In the genomic region with DNA sequence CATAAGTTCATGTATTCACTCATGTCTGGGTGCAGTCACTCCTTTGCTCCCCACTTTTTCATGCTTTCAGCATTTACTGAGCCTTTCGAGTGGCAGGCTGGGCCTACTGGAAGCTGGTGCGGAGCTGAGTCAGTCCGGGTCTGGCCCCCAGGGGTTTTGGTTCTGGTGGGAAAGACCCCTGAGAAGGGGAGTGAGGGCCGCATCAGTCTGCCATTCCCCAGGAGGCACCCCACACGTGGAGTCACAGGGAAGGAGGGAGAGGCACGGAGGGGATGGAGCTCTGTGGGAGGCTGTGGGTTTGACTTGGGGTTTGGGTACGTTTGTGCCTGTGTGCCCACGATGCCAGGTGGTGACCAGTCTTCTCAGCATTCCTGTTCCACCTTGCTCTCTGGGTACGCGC, we compare ENCODE assay signal across 21 cellular contexts.
"Had no signal": no experiment of that assay in that cellular context is flagged by ENCODE, and none has a peak within 500 bp of the region (broad histone marks: within the 10 kb centered on the region; RNA-seq: fewer than 3 reads in every experiment).

No MANE protein-coding gene starts in this region.

- H3K9me3 ChIP-seq: testis, upper lobe of left lung had no signal

- H3K4me3 Mint-ChIP-seq: activated T-helper 1 cell treated with anti-CD3 and anti-CD28 coated beads, Interleukin-12 subunit alpha, Interleukin-12 subunit beta, Interleukin-2, Interleukin-4 antibody, amounts not matched to agents 30 ng/mL and 10 ng/mL and 1 ng/mL, durations not matched to agents 14 hours and 24 hours and 36 hours; dendritic cell treated with granulocyte-macrophage colony-stimulating factor and Interleukin-4, amounts not matched to agents 40 ng/mL and 50 ng/mL, for 4 days; naive thymus-derived CD8-positive, alpha-beta T cell; T-helper 1 cell treated with Interleukin-12 subunit alpha and Interleukin-12 subunit beta and Interleukin-4 antibody, amounts not matched to agents 30 μg/mL and 1 μg/mL, for 36 hours had no signal

- ATAC-seq: activated CD4-positive, CD25-positive, alpha-beta regulatory T cell treated with anti-CD3 and anti-CD28 coated beads, Interleukin-2, amount 50 U/mL, for 24 hours; left cardiac atrium; naive thymus-derived CD8-positive, alpha-beta T cell; stimulated activated naive CD8-positive, alpha-beta T cell treated with anti-CD3 and anti-CD28 coated beads, Interleukin-15, Interleukin-2, amounts not matched to agents 100 U/mL and 50 U/mL, for 24 hours had no signal

- H3K27ac Mint-ChIP-seq: activated T-helper 1 cell treated with anti-CD3 and anti-CD28 coated beads, Interleukin-12 subunit alpha, Interleukin-12 subunit beta, Interleukin-2, Interleukin-4 antibody, amounts not matched to agents 30 ng/mL and 10 ng/mL and 1 ng/mL, durations not matched to agents 14 hours and 24 hours and 36 hours; dendritic cell treated with granulocyte-macrophage colony-stimulating factor and Interleukin-4, amounts not matched to agents 40 ng/mL and 50 ng/mL, for 4 days; naive thymus-derived CD8-positive, alpha-beta T cell; T-helper 1 cell treated with Interleukin-12 subunit alpha and Interleukin-12 subunit beta and Interleukin-4 antibody, amounts not matched to agents 30 μg/mL and 1 μg/mL, for 36 hours had no signal

- H3K36me3 Mint-ChIP-seq: naive thymus-derived CD8-positive, alpha-beta T cell had no signal

- DNase-seq: activated CD4-positive, alpha-beta T cell treated with anti-CD3 and anti-CD28 coated beads for 48 hours; activated CD4-positive, alpha-beta T cell treated with anti-CD3 and anti-CD28 coated beads, Interleukin-2, amount 50 U/mL, for 48 hours; activated CD8-positive, alpha-beta memory T cell treated with anti-CD3 and anti-CD28 coated beads for 24 hours; activated gamma-delta T cell; activated naive CD4-positive, alpha-beta T cell treated with anti-CD3 and anti-CD28 coated beads, Interleukin-2, amount 50 U/mL, for 16 hours; activated T-cell treated with anti-CD3 and anti-CD28 coated beads, Interleukin-2, amount 50 U/mL, for 1 hour; amniotic stem cell; brain microvascular endothelial cell; left cardiac atrium; naive thymus-derived CD8-positive, alpha-beta T cell; stimulated activated CD4-positive, alpha-beta T cell treated with anti-CD3 and anti-CD28 coated beads, Interleukin-4, amount 100 ng/mL, for 1 hour; stimulated activated naive CD8-positive, alpha-beta T cell treated with anti-CD3 and anti-CD28 coated beads, Interleukin-15, Interleukin-2, amounts not matched to agents 100 U/mL and 50 U/mL, for 24 hours; SW 1271; T-helper 9 cell had no signal

- H3K4me1 ChIP-seq: testis, upper lobe of left lung had no signal

- H3K36me3 ChIP-seq: brain microvascular endothelial cell had no signal

- H3K4me3 ChIP-seq: upper lobe of left lung had no signal

- H3K9me3 Mint-ChIP-seq: activated T-helper 1 cell treated with anti-CD3 and anti-CD28 coated beads, Interleukin-12 subunit alpha, Interleukin-12 subunit beta, Interleukin-2, Interleukin-4 antibody, amounts not matched to agents 30 ng/mL and 10 ng/mL and 1 ng/mL, durations not matched to agents 14 hours and 24 hours and 36 hours; dendritic cell treated with granulocyte-macrophage colony-stimulating factor and Interleukin-4, amounts not matched to agents 40 ng/mL and 50 ng/mL, for 4 days; naive thymus-derived CD8-positive, alpha-beta T cell; T-helper 1 cell treated with Interleukin-12 subunit alpha and Interleukin-12 subunit beta and Interleukin-4 antibody, amounts not matched to agents 30 μg/mL and 1 μg/mL, for 36 hours had no signal

- H3K4me1 Mint-ChIP-seq: naive thymus-derived CD8-positive, alpha-beta T cell had no signal

- H3K27me3 ChIP-seq: brain microvascular endothelial cell, testis, upper lobe of left lung had no signal

- H3K27ac ChIP-seq: brain microvascular endothelial cell, upper lobe of left lung, VCaP had no signal

- H3K27me3 Mint-ChIP-seq: dendritic cell treated with granulocyte-macrophage colony-stimulating factor and Interleukin-4, amounts not matched to agents 40 ng/mL and 50 ng/mL, for 4 days had no signal
